ENCODE assay signal across 19 cellular contexts in genomic region chr19:56718231-56718630, GRCh38.
"Had no signal": no experiment of that assay in that cellular context is flagged by ENCODE, and none has a peak within 500 bp of the region (broad histone marks: within the 10 kb centered on the region; RNA-seq: fewer than 3 reads in every experiment).

No MANE protein-coding gene starts in this region.

- ATAC-seq: activated CD8-positive, alpha-beta T cell treated with anti-CD3 and anti-CD28 coated beads for 36 hours; foreskin keratinocyte; left ventricle myocardium superior; naive thymus-derived CD4-positive, alpha-beta T cell; psoas muscle; stimulated activated memory B cell treated with anti-CD40 and anti-IgM and Interleukin-4, amounts not matched to agents 10 μg/mL and 1 μg/mL and 100 μg/mL, for 72 hours had no signal

- DNase-seq: activated CD4-positive, alpha-beta T cell treated with anti-CD3 and anti-CD28 coated beads, Interleukin-2, amount 10 ng/mL, durations not matched to agents 7 days and 5 days; activated CD4-positive, CD25-positive, alpha-beta regulatory T cell treated with anti-CD3 and anti-CD28 coated beads, Interleukin-2, amount 50 U/mL, for 72 hours; activated CD8-positive, alpha-beta T cell treated with anti-CD3 and anti-CD28 coated beads for 36 hours; activated effector memory CD4-positive, alpha-beta T cell treated with Interleukin-2 at 50 U/mL for 16 hours; activated naive CD4-positive, alpha-beta T cell treated with Interleukin-2 at 50 U/mL for 16 hours; activated T-cell treated with anti-CD3 and anti-CD28 coated beads for 4 hours; dermis blood vessel endothelial cell; effector CD4-positive, alpha-beta T cell; foreskin keratinocyte; naive thymus-derived CD4-positive, alpha-beta T cell; occipital lobe; stimulated activated CD4-positive, alpha-beta T cell treated with anti-CD3 and anti-CD28 coated beads, Interleukin-1b, Interleukin-23, amount 100 ng/mL, for 48 hours; stimulated activated CD4-positive, alpha-beta T cell treated with anti-CD3 and anti-CD28 coated beads, Interleukin-4, amount 100 ng/mL, for 4 hours; stimulated activated CD8-positive, alpha-beta memory T cell treated with anti-CD3 and anti-CD28 coated beads, Interleukin-4, amount 100 ng/mL, for 48 hours; stomach; T-helper 1 cell had no signal
